24 cellular contexts compared by ENCODE assay signal in genomic region chr13:37797606-37798005, GRCh38.
"Had no signal": no experiment of that assay in that cellular context is flagged by ENCODE, and none has a peak within 500 bp of the region (broad histone marks: within the 10 kb centered on the region; RNA-seq: fewer than 3 reads in every experiment).

No MANE protein-coding gene starts in this region.

- H3K4me3 ChIP-seq: body of pancreas had no signal

- DNase-seq: activated B cell treated with CpG ODN at 0.5 μM for 24 hours; activated CD4-positive, alpha-beta memory T cell treated with anti-CD3 and anti-CD28 coated beads for 36 hours; activated CD4-positive, alpha-beta T cell treated with anti-CD3 and anti-CD28 coated beads, Interleukin-2, amount 10 ng/mL, durations not matched to agents 7 days and 5 days; activated CD8-positive, alpha-beta memory T cell treated with anti-CD3 and anti-CD28 coated beads for 24 hours; activated effector memory CD4-positive, alpha-beta T cell treated with anti-CD3 and anti-CD28 coated beads, Interleukin-2, amount 50 U/mL, for 16 hours; activated naive CD4-positive, alpha-beta T cell treated with anti-CD3 and anti-CD28 coated beads for 36 hours; activated T-cell treated with anti-CD3 and anti-CD28 coated beads, Interleukin-2, amount 50 U/mL, for 4 hours; amygdala; body of pancreas; central memory CD4-positive, alpha-beta T cell; KG1; MV-4-11; NCI-H1092 treated with DMSO at 0.1 percent for 48 hours; NCI-H1417 treated with DMSO at 0.1 percent for 48 hours; NCI-H1694; NCI-H2029; NCI-H345; NCI-H510A; NCI-H526 treated with DMSO at 0.1 percent for 48 hours; NCI-H82; SIG-M5; T-helper 17 cell; T-helper 9 cell had no signal

- H3K9me3 ChIP-seq: body of pancreas had no signal

- H3K27ac ChIP-seq: body of pancreas had no signal

- H3K27me3 ChIP-seq: body of pancreas had no signal

- FAIRE-seq: bronchial epithelial cell had no signal
